ENCODE assay signal across 1 cellular context in genomic region chr1:68979891-68980290, GRCh38.
TF ChIP-seq lines count a peak whose summit lies in the region.

No MANE protein-coding gene starts in this region.

TF ChIP-seq in HepG2, 621 proteins besides CTCF, POLR2A, EP300 and RAD21:
- TF ChIP-seq ZNF546 (CRISPR knock-in tag; conservative IDR thresholded peaks at IDR 0.05), result no peak
- no peak for TF ChIP-seq TRIM24 (CRISPR knock-in tag; IDR thresholded peaks at IDR 0.05)
- no peak for TF ChIP-seq NR2C2 (CRISPR knock-in tag; IDR thresholded peaks at IDR 0.05; ENCODE audit: borderline replicate concordance)
- TF ChIP-seq RCOR2 (CRISPR knock-in tag; IDR thresholded peaks at IDR 0.05), result no peak
- TF ChIP-seq WIZ (CRISPR knock-in tag; IDR thresholded peaks at IDR 0.05), result no peak
- TF ChIP-seq ZNF431 (CRISPR knock-in tag; IDR thresholded peaks at IDR 0.05; ENCODE audit: borderline replicate concordance, low read depth), result no peak
- no peak for TF ChIP-seq KLF15 (CRISPR knock-in tag; IDR thresholded peaks at IDR 0.05; ENCODE audit: borderline replicate concordance)
- no peak for TF ChIP-seq MNT (IDR thresholded peaks at IDR 0.05)
- TF ChIP-seq JUND (CRISPR knock-in tag; IDR thresholded peaks at IDR 0.05), result no peak
- no peak for TF ChIP-seq PCBP2 (optimal IDR thresholded peaks at IDR 0.05; ENCODE audit: low read depth, low read length, poor library complexity, severe bottlenecking)
- TF ChIP-seq AGO1 (IDR thresholded peaks at IDR 0.05; ENCODE audit: low read depth, low read length, poor library complexity, severe bottlenecking), result no peak
- TF ChIP-seq ARID4A (CRISPR knock-in tag; IDR thresholded peaks at IDR 0.05; ENCODE audit: borderline replicate concordance), result no peak
- no peak for TF ChIP-seq NONO (IDR thresholded peaks at IDR 0.05)
- TF ChIP-seq NONO (CRISPR knock-in tag; conservative IDR thresholded peaks at IDR 0.05), result no peak
- TF ChIP-seq ZNF512B (CRISPR knock-in tag; IDR thresholded peaks at IDR 0.05; ENCODE audit: borderline replicate concordance), result no peak
- TF ChIP-seq SSRP1 (CRISPR knock-in tag; IDR thresholded peaks at IDR 0.05), result no peak
- TF ChIP-seq TOE1 (CRISPR knock-in tag; IDR thresholded peaks at IDR 0.05), result no peak
- TF ChIP-seq XRCC5 (optimal IDR thresholded peaks at IDR 0.05; ENCODE audit: low read length), result no peak
- TF ChIP-seq ZNF740 (CRISPR knock-in tag; IDR thresholded peaks at IDR 0.05), result no peak
